In genomic region chr3:42905740-42906084, GRCh38 we compare ENCODE assay signal across 1 cellular context.
TF ChIP-seq lines count a peak whose summit lies in the region.

No MANE protein-coding gene starts in this region.

TF ChIP-seq in SK-N-SH, 30 proteins besides CTCF, POLR2A, EP300 and RAD21 (continued from another document):
- TF ChIP-seq, protein P1, sequence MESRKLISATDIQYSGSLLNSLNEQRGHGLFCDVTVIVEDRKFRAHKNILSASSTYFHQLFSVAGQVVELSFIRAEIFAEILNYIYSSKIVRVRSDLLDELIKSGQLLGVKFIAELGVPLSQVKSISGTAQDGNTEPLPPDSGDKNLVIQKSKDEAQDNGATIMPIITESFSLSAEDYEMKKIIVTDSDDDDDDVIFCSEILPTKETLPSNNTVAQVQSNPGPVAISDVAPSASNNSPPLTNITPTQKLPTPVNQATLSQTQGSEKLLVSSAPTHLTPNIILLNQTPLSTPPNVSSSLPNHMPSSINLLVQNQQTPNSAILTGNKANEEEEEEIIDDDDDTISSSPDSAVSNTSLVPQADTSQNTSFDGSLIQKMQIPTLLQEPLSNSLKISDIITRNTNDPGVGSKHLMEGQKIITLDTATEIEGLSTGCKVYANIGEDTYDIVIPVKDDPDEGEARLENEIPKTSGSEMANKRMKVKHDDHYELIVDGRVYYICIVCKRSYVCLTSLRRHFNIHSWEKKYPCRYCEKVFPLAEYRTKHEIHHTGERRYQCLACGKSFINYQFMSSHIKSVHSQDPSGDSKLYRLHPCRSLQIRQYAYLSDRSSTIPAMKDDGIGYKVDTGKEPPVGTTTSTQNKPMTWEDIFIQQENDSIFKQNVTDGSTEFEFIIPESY (IDR thresholded peaks at IDR 0.05; ENCODE audit: borderline replicate concordance, low read depth), result no peak
- TF ChIP-seq, protein P2, sequence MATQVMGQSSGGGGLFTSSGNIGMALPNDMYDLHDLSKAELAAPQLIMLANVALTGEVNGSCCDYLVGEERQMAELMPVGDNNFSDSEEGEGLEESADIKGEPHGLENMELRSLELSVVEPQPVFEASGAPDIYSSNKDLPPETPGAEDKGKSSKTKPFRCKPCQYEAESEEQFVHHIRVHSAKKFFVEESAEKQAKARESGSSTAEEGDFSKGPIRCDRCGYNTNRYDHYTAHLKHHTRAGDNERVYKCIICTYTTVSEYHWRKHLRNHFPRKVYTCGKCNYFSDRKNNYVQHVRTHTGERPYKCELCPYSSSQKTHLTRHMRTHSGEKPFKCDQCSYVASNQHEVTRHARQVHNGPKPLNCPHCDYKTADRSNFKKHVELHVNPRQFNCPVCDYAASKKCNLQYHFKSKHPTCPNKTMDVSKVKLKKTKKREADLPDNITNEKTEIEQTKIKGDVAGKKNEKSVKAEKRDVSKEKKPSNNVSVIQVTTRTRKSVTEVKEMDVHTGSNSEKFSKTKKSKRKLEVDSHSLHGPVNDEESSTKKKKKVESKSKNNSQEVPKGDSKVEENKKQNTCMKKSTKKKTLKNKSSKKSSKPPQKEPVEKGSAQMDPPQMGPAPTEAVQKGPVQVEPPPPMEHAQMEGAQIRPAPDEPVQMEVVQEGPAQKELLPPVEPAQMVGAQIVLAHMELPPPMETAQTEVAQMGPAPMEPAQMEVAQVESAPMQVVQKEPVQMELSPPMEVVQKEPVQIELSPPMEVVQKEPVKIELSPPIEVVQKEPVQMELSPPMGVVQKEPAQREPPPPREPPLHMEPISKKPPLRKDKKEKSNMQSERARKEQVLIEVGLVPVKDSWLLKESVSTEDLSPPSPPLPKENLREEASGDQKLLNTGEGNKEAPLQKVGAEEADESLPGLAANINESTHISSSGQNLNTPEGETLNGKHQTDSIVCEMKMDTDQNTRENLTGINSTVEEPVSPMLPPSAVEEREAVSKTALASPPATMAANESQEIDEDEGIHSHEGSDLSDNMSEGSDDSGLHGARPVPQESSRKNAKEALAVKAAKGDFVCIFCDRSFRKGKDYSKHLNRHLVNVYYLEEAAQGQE (IDR thresholded peaks at IDR 0.05; ENCODE audit: low read depth, low read length), result no peak
